1 cellular context compared by ENCODE assay signal in the genomic region with DNA sequence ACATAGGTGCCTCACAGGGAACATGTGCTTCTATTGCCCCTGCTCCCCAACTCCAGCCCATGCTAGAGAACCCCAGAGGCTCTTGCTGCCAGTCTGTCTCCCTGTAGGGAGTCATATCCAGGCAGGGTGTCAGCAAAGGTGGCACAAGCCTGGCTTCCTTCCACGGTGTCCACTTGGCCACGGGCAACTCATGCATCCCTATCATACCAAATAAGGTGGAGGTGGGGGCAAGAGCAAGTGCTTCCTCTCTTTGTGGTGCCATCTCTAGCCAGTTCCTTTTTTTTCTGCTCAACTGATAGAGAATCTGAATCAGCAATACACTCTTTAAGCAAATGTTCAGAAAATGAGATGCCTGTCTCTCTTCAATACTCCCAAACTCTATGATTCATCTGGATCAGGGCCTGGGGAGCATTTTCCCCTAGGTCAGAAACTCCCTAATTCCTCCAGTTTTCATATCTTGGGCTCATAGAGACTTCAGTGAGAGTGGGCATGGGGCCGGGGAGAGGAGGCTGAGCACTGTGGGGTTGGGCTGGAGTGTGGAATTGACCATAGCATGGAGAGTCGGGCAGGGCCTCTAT.
A peak's percentile ranks its signal among the peaks of the same experiment; 100 is the strongest.
TF ChIP-seq lines count a peak whose summit lies in the region.

No MANE protein-coding gene starts in this region.

TF ChIP-seq in GM12878, 131 proteins besides CTCF, POLR2A, EP300 and RAD21:
- TF ChIP-seq SPI1 (IDR thresholded peaks at IDR 0.05; ENCODE audit: borderline replicate concordance, insufficient read depth, low read depth, low read length) (peak; percentile 46; the same call in 1 of the 2 replicates), SKIL (IDR thresholded peaks at IDR 0.05; ENCODE audit: low read depth, poor library complexity, severe bottlenecking) (no peak)
